Comparison of ENCODE assay signal across 1 cellular context in the genomic region with DNA sequence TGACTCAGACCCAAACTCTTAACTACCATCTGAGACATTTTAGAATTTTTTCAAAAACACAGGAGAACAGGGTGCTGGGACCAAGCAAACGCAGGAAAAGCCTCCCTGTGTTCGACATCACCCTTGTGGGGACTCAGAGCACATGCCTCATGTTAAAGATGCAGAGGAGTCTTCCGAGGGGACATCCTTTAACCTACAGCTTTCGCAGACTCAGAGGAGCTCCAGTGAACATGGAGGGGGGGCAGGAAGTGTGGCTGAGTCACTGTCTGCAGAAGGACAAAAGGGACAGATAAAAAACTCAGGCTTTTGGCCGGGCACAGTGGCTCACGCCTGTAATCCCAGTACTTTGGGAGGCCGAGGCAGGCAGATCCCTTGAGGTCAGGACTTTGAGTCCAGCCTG.
TF ChIP-seq lines count a peak whose summit lies in the region.

No MANE protein-coding gene starts in this region.

TF ChIP-seq in K562, 482 proteins besides CTCF, POLR2A, EP300 and RAD21 (continued from another document):
- TF ChIP-seq NFRKB (IDR thresholded peaks at IDR 0.05; ENCODE audit: low read depth) (no peak), TBP (optimal IDR thresholded peaks at IDR 0.05; ENCODE audit: low read depth, low read length) (no peak), RBM22 (IDR thresholded peaks at IDR 0.05; ENCODE audit: low read depth, low read length, poor library complexity, severe bottlenecking) (no peak), GATA2 (CRISPR knock-in tag; IDR thresholded peaks at IDR 0.05) (no peak), ZBTB8A (IDR thresholded peaks at IDR 0.05; ENCODE audit: partially characterized antibody) (no peak), ZBTB34 (CRISPR knock-in tag; IDR thresholded peaks at IDR 0.05) (no peak), PRMT5 (CRISPR knock-in tag; IDR thresholded peaks at IDR 0.05) (no peak), ATF7 (IDR thresholded peaks at IDR 0.05) (peak; percentile 33; the same call in 1 of the 2 replicates), ZNF507 (tag; conservative IDR thresholded peaks at IDR 0.05) (no peak), SMAD2 (IDR thresholded peaks at IDR 0.05; ENCODE audit: low read depth, low read length) (no peak), JUNB (CRISPR knock-in tag; conservative IDR thresholded peaks at IDR 0.05) (no peak), AFF4 (CRISPR knock-in tag; IDR thresholded peaks at IDR 0.05) (no peak), ZFPM2 (CRISPR knock-in tag; IDR thresholded peaks at IDR 0.05) (no peak), NRF1 (conservative IDR thresholded peaks at IDR 0.05 in 1 of 2, IDR thresholded peaks at IDR 0.05 in 1 of 2) (peak; percentile 35 to 53; a peak in 3 of 4 replicates), XRCC3 (IDR thresholded peaks at IDR 0.05) (no peak), TSC22D4 (tag; IDR thresholded peaks at IDR 0.05) (no peak), CREBBP (IDR thresholded peaks at IDR 0.05; ENCODE audit: low read depth, low read length) (no peak), ELF1 (tag; IDR thresholded peaks at IDR 0.05) (no peak), THRAP3 (IDR thresholded peaks at IDR 0.05; ENCODE audit: borderline replicate concordance) (no peak), ESRRA (IDR thresholded peaks at IDR 0.05; ENCODE audit: borderline replicate concordance, low read depth) (peak; percentile 83), DPF2 (IDR thresholded peaks at IDR 0.05) (peak; percentile 61), TRIM24 (IDR thresholded peaks at IDR 0.05) (peak in 1 of 2 experiments; percentile 38; a peak in 1 of 4 replicates), BDP1 (IDR thresholded peaks at IDR 0.05; ENCODE audit: insufficient read depth, insufficient read length) (no peak), CBX3 (IDR thresholded peaks at IDR 0.05; ENCODE audit: borderline replicate concordance in 1 of 2, low read length in 2 of 2) (no peak), YBX1 (IDR thresholded peaks at IDR 0.05) (no peak), E2F6 (IDR thresholded peaks at IDR 0.05; ENCODE audit: borderline replicate concordance in 1 of 2, extremely low read depth in 1 of 2, insufficient read depth in 1 of 2, insufficient read length in 1 of 2, low read depth in 1 of 2, low read length in 1 of 2, poor library complexity in 1 of 2, severe bottlenecking in 1 of 2) (peak in 1 of 2 experiments; percentile 37), ESRRB (CRISPR knock-in tag; IDR thresholded peaks at IDR 0.05; ENCODE audit: borderline replicate concordance) (no peak), E2F3 (CRISPR knock-in tag; IDR thresholded peaks at IDR 0.05) (no peak), GABPB2 (CRISPR knock-in tag; conservative IDR thresholded peaks at IDR 0.05) (no peak), ZBTB7A (IDR thresholded peaks at IDR 0.05; ENCODE audit: borderline replicate concordance, control insufficient read depth, low read depth, low read length) (no peak), C11orf30 (IDR thresholded peaks at IDR 0.05; ENCODE audit: low read depth) (peak; percentile 36), MAFG (tag; conservative IDR thresholded peaks at IDR 0.05) (no peak), ZNF316 (IDR thresholded peaks at IDR 0.05) (0 out of 2 replicates have a peak, but pooled peaks have one; percentile 5), L3MBTL2 (IDR thresholded peaks at IDR 0.05) (peak; percentile 61), TAF15 (IDR thresholded peaks at IDR 0.05; ENCODE audit: low read depth, low read length) (no peak), ZKSCAN1 (IDR thresholded peaks at IDR 0.05; ENCODE audit: low read depth, low read length) (no peak), HMGN3 (IDR thresholded peaks at IDR 0.05; ENCODE audit: borderline replicate concordance, extremely low read depth, insufficient read length, low read depth, low read length) (no peak), NR2C2 (CRISPR knock-in tag; IDR thresholded peaks at IDR 0.05) (no peak), NR2C2 (tag; IDR thresholded peaks at IDR 0.05) (peak; percentile 28; the same call in 1 of the 2 replicates), ARID4B (CRISPR knock-in tag; IDR thresholded peaks at IDR 0.05) (no peak), ARID2 (IDR thresholded peaks at IDR 0.05) (no peak)
- TF ChIP-seq, protein P1, sequence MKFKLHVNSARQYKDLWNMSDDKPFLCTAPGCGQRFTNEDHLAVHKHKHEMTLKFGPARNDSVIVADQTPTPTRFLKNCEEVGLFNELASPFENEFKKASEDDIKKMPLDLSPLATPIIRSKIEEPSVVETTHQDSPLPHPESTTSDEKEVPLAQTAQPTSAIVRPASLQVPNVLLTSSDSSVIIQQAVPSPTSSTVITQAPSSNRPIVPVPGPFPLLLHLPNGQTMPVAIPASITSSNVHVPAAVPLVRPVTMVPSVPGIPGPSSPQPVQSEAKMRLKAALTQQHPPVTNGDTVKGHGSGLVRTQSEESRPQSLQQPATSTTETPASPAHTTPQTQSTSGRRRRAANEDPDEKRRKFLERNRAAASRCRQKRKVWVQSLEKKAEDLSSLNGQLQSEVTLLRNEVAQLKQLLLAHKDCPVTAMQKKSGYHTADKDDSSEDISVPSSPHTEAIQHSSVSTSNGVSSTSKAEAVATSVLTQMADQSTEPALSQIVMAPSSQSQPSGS (CRISPR knock-in tag; IDR thresholded peaks at IDR 0.05) = no peak
- TF ChIP-seq, protein P2, sequence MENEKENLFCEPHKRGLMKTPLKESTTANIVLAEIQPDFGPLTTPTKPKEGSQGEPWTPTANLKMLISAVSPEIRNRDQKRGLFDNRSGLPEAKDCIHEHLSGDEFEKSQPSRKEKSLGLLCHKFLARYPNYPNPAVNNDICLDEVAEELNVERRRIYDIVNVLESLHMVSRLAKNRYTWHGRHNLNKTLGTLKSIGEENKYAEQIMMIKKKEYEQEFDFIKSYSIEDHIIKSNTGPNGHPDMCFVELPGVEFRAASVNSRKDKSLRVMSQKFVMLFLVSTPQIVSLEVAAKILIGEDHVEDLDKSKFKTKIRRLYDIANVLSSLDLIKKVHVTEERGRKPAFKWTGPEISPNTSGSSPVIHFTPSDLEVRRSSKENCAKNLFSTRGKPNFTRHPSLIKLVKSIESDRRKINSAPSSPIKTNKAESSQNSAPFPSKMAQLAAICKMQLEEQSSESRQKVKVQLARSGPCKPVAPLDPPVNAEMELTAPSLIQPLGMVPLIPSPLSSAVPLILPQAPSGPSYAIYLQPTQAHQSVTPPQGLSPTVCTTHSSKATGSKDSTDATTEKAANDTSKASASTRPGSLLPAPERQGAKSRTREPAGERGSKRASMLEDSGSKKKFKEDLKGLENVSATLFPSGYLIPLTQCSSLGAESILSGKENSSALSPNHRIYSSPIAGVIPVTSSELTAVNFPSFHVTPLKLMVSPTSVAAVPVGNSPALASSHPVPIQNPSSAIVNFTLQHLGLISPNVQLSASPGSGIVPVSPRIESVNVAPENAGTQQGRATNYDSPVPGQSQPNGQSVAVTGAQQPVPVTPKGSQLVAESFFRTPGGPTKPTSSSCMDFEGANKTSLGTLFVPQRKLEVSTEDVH (IDR thresholded peaks at IDR 0.05; ENCODE audit: low read depth, partially characterized antibody) = no peak
- TF ChIP-seq, protein P3, sequence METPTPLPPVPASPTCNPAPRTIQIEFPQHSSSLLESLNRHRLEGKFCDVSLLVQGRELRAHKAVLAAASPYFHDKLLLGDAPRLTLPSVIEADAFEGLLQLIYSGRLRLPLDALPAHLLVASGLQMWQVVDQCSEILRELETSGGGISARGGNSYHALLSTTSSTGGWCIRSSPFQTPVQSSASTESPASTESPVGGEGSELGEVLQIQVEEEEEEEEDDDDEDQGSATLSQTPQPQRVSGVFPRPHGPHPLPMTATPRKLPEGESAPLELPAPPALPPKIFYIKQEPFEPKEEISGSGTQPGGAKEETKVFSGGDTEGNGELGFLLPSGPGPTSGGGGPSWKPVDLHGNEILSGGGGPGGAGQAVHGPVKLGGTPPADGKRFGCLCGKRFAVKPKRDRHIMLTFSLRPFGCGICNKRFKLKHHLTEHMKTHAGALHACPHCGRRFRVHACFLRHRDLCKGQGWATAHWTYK (CRISPR knock-in tag; IDR thresholded peaks at IDR 0.05) = no peak
- TF ChIP-seq, protein P4, sequence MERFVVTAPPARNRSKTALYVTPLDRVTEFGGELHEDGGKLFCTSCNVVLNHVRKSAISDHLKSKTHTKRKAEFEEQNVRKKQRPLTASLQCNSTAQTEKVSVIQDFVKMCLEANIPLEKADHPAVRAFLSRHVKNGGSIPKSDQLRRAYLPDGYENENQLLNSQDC (CRISPR knock-in tag; IDR thresholded peaks at IDR 0.05) = no peak
